In genomic region chr4:119462733-119463132, GRCh38 we compare ENCODE assay signal across 8 cellular contexts.
A peak's percentile ranks its signal among the peaks of the same experiment; 100 is the strongest.
DNase-seq lines count a peak whose midpoint lies in the region; ATAC-seq and TF ChIP-seq lines count a peak whose summit lies in the region.
"Not testable (repeated sequence)": the region's sequence is repeated elsewhere in the genome, so short reads cannot be mapped to it uniquely, and the experiment has no call there.

No MANE protein-coding gene starts in this region.

- not testable (repeated sequence) for ATAC-seq in IMR-90 (ENCODE audit: low read depth); Panc1

- BruUV-seq in A673 (replicated peaks; lab: Mats Ljungman, UMichigan); IMR-90 (replicated peaks; lab: Mats Ljungman, UMichigan); Panc1 (replicated peaks; lab: Mats Ljungman, UMichigan): not testable (repeated sequence)

- not testable (repeated sequence) for H3K9me1 ChIP-seq in IMR-90 (ENCODE audit: insufficient read depth, low read length)

- DNase-seq in A673 (ENCODE audit: low spot score), result peak; percentile 9
- peak; percentile 45 for DNase-seq in ELR (ENCODE audit: low read depth)
- not testable (repeated sequence) for DNase-seq in IMR-90; Panc1 (ENCODE audit: low read depth, low spot score); foreskin fibroblast; osteoblast (ENCODE audit: insufficient read length, low spot score, missing footprints)
- peak; percentile 40 for DNase-seq in activated CD4-positive, alpha-beta T cell treated with anti-CD3 and anti-CD28 coated beads, Interleukin-2, amount 50 U/mL, for 1 hour
- DNase-seq in cardiac fibroblast (ENCODE audit: low read depth in 2 of 2), result peak; percentile 21 to 38

- WGBS in IMR-90 (ENCODE audit: extremely low coverage in 2 of 2, insufficient read length in 1 of 2), 2 experiments, result no CpG with 5 or more reads among the region's 3 CpGs

- H3K4me2 ChIP-seq in IMR-90 (ENCODE audit: low read depth, low read length); osteoblast (ENCODE audit: insufficient read depth, low read length): not testable (repeated sequence)

- not testable (repeated sequence) for H3K14ac ChIP-seq in IMR-90 (replicated peaks; ENCODE audit: low read depth, low read length)

- POLR2A ChIA-PET in A673 (lab: Charles Lee; ENCODE audit: low non-redundant PET); IMR-90 (lab: Charles Lee; ENCODE audit: unreplicated experiment); Panc1 (lab: Charles Lee): not testable (repeated sequence)

- not testable (repeated sequence) for TF ChIP-seq CTCF in A673 (conservative IDR thresholded peaks at IDR 0.05; ENCODE audit: low read depth, low read length)
- 0 out of 2 replicates have a peak, but pooled peaks have one; percentile 12 for TF ChIP-seq CTCF in IMR-90 (conservative IDR thresholded peaks at IDR 0.05; ENCODE audit: low read depth, low read length)
- peak; percentile 4; the same call in 1 of the 2 replicates for TF ChIP-seq CTCF in Panc1 (IDR thresholded peaks at IDR 0.05)
- TF ChIP-seq CTCF in cardiac fibroblast (IDR thresholded peaks at IDR 0.05; ENCODE audit: low read depth, low read length), result peak; percentile 26
- peak; percentile 13 for TF ChIP-seq CTCF in foreskin fibroblast (IDR thresholded peaks at IDR 0.05; ENCODE audit: low read depth, low read length)
- TF ChIP-seq CTCF in osteoblast (IDR thresholded peaks at IDR 0.05; ENCODE audit: extremely low read depth, low read depth, low read length), result peak; percentile 16

- not testable (repeated sequence) for H4K91ac ChIP-seq in IMR-90 (ENCODE audit: insufficient read depth, low read depth, low read length)

- not testable (repeated sequence) for H2AFZ ChIP-seq in IMR-90 (replicated peaks; ENCODE audit: low read length, poor library complexity); osteoblast (ENCODE audit: low read length)

- H3K23ac ChIP-seq in IMR-90 (ENCODE audit: low read depth, low read length), result not testable (repeated sequence)

- not testable (repeated sequence) for H3K9me3 ChIP-seq in A673 (ENCODE audit: low read depth, low read length, poor library complexity, severe bottlenecking); IMR-90 (ENCODE audit: control insufficient read depth, insufficient read depth, low read length); Panc1 (ENCODE audit: control insufficient read depth, insufficient read depth, low read depth, low read length); osteoblast (ENCODE audit: low read depth, low read length)

- TF ChIP-seq RAD21 in IMR-90 (IDR thresholded peaks at IDR 0.05; ENCODE audit: low read length), result peak; percentile 26; the same call in 1 of the 2 replicates

- dilution Hi-C loops in IMR-90 (cut with HindIII; ENCODE audit: low sequenced_read_pairs, unreplicated experiment), result not testable (repeated sequence)

- not testable (repeated sequence) for H3K79me1 ChIP-seq in IMR-90 (ENCODE audit: low read depth in 1 of 2, low read length in 2 of 2)

- in situ Hi-C loops in IMR-90 (cut with MboI; ENCODE audit: low sequenced_read_pairs); Panc1 (cut with HindIII; ENCODE audit: low pct_unique_long_range_greater_than_20kb, low sequenced_read_pairs): not testable (repeated sequence)

- not testable (repeated sequence) for H2BK5ac ChIP-seq in IMR-90 (ENCODE audit: low read depth, low read length, poor library complexity, severe bottlenecking)

- not testable (repeated sequence) for H3K36me3 ChIP-seq in A673 (ENCODE audit: insufficient read depth, low read length, poor library complexity, severe bottlenecking); IMR-90 (ENCODE audit: control insufficient read depth, insufficient read depth, low read length); Panc1 (ENCODE audit: control insufficient read depth, insufficient read depth, low read length); osteoblast (ENCODE audit: insufficient read depth, low read length)

- H4K5ac ChIP-seq in IMR-90 (ENCODE audit: low read depth, low read length), result not testable (repeated sequence)

- not testable (repeated sequence) for H4K8ac ChIP-seq in IMR-90 (ENCODE audit: low read depth in 2 of 2, low read length in 2 of 2)

- not testable (repeated sequence) for H3K18ac ChIP-seq in IMR-90 (ENCODE audit: low read depth, low read length)

- not testable (repeated sequence) for H2BK120ac ChIP-seq in IMR-90 (ENCODE audit: low read depth, low read length)

- H3K27me3 ChIP-seq in A673 (replicated peaks; ENCODE audit: insufficient read depth, low read depth, low read length, poor library complexity); IMR-90 (ENCODE audit: control insufficient read depth, insufficient read depth, low read length); Panc1 (ENCODE audit: control insufficient read depth, insufficient read depth, low read length); osteoblast (ENCODE audit: insufficient read depth, low read length): not testable (repeated sequence)

- not testable (repeated sequence) for H2BK20ac ChIP-seq in IMR-90 (ENCODE audit: low read depth, low read length)

- H3K79me2 ChIP-seq in osteoblast (ENCODE audit: insufficient read depth, low read length), result not testable (repeated sequence)

- not testable (repeated sequence) for H4K20me1 ChIP-seq in IMR-90 (ENCODE audit: insufficient read depth, low read length); osteoblast (ENCODE audit: insufficient read depth, low read length)

- not testable (repeated sequence) for H2AK5ac ChIP-seq in IMR-90 (ENCODE audit: low read depth, low read length)

- intact Hi-C loops in A673 (cut with micrococcal nuclease; ENCODE audit: unreplicated experiment); IMR-90 (cut with micrococcal nuclease); Panc1 (cut with micrococcal nuclease; ENCODE audit: unreplicated experiment): not testable (repeated sequence)

- CTCF ChIA-PET in A673 (lab: Charles Lee); IMR-90 (lab: Yijun Ruan, JAX); Panc1 (lab: Charles Lee): not testable (repeated sequence)

- H3K4me1 ChIP-seq in A673 (ENCODE audit: insufficient read depth, low read length, poor library complexity, severe bottlenecking); IMR-90 (ENCODE audit: control insufficient read depth, insufficient read depth, low read length); Panc1 (ENCODE audit: control insufficient read depth, insufficient read depth, low read length); osteoblast (ENCODE audit: insufficient read depth, low read length): not testable (repeated sequence)

- not testable (repeated sequence) for H3K56ac ChIP-seq in IMR-90 (ENCODE audit: extremely low read depth, insufficient read depth, low read length)

- not testable (repeated sequence) for H3K9ac ChIP-seq in IMR-90 (ENCODE audit: low read depth, low read length)

- H3K4me3 ChIP-seq in A673 (ENCODE audit: low read depth, low read length, poor library complexity, severe bottlenecking); IMR-90 (ENCODE audit: insufficient read depth, low read depth, low read length); Panc1 (ENCODE audit: low read depth in 2 of 2, low read length in 2 of 2); cardiac fibroblast (replicated peaks in 1 of 2; ENCODE audit: low read depth in 2 of 2, low read length in 2 of 2); foreskin fibroblast (ENCODE audit: low read depth in 1 of 2, low read length in 2 of 2); osteoblast (ENCODE audit: insufficient read depth, low read length): not testable (repeated sequence)

- not testable (repeated sequence) for H3K27ac ChIP-seq in A673 (ENCODE audit: low read depth, low read length, poor library complexity, severe bottlenecking); IMR-90 (ENCODE audit: insufficient read depth, low read length); Panc1 (ENCODE audit: low read length); osteoblast (ENCODE audit: low read depth, low read length)

- H2AK9ac ChIP-seq in IMR-90 (replicated peaks; ENCODE audit: low read depth, low read length, poor library complexity), result not testable (repeated sequence)

- TF ChIP-seq POLR2A in IMR-90 (IDR thresholded peaks at IDR 0.05; ENCODE audit: low read depth, low read length), result not testable (repeated sequence)

- H3K4ac ChIP-seq in IMR-90 (ENCODE audit: low read depth, low read length), result not testable (repeated sequence)

- not testable (repeated sequence) for H2BK15ac ChIP-seq in IMR-90 (ENCODE audit: low read depth, low read length)

TF ChIP-seq in IMR-90, 13 proteins besides CTCF, POLR2A, EP300 and RAD21:
- 0 out of 2 replicates have a peak, but pooled peaks have one; percentile 12 for TF ChIP-seq SMC3 (IDR thresholded peaks at IDR 0.05; ENCODE audit: low read depth, low read length)
